In genomic region chr20:18287915-18288747, GRCh38 we compare ENCODE assay signal across 8 cellular contexts. TPM values are rescaled to one million over a fixed set of nuclear protein-coding genes. Genes with fewer than 3 reads are reported as not detected.
DNase-seq lines count a peak whose midpoint lies in the region; ATAC-seq and TF ChIP-seq lines count a peak whose summit lies in the region.

Gene ZNF133 (plus strand): TSS chr20:18288527. CDS start chr20:18305687, 17,160 bp downstream.

- peaks cover 18 to 30% (median 25%) of the 10 kb centered on the region in 7 donors for H3K9me3 Mint-ChIP-seq in CD14-positive monocyte
- peaks cover 25% of the 10 kb centered on the region for H3K9me3 Mint-ChIP-seq in activated CD4-positive, alpha-beta T cell treated with anti-CD3 and anti-CD28 coated beads, Interleukin-2, amount 10 ng/mL, durations not matched to agents 7 days and 5 days

- H3K27ac Mint-ChIP-seq in CD14-positive monocyte = peak within 1 kb of the TSS; percentile 95 to 100 (median 99)
- peak within 1 kb of the TSS; percentile 99 for H3K27ac Mint-ChIP-seq in activated CD4-positive, alpha-beta T cell treated with anti-CD3 and anti-CD28 coated beads, Interleukin-2, amount 10 ng/mL, durations not matched to agents 7 days and 5 days

- intact Hi-C loops in CD14-positive monocyte (cut with micrococcal nuclease) = loop anchor here (2.0 to 10.0 kb wide), 8 partner anchors 151 to 504 kb away; partner anchors contain the start of genes DTD1 (in 2 of the 2), KAT14 (in 2 of the 2), PET117 (in 2 of the 2) and DZANK1 (in 1 of the 2)

- H3K36me3 Mint-ChIP-seq in CD14-positive monocyte = peaks cover 22% of the 10 kb centered on the region in 2 donors
- H3K36me3 Mint-ChIP-seq in activated CD4-positive, alpha-beta T cell treated with anti-CD3 and anti-CD28 coated beads, Interleukin-2, amount 10 ng/mL, durations not matched to agents 7 days and 5 days (ENCODE audit: low read depth) = peaks cover 22% of the 10 kb centered on the region

- no peak for TF ChIP-seq CTCF in CD14-positive monocyte (IDR thresholded peaks at IDR 0.05)

- H3K27me3 Mint-ChIP-seq in CD14-positive monocyte (ENCODE audit: low read depth in 3 of 3) = peaks cover 4 to 12% (median 9%) of the 10 kb centered on the region in 3 donors
- H3K27me3 Mint-ChIP-seq in activated CD4-positive, alpha-beta T cell treated with anti-CD3 and anti-CD28 coated beads, Interleukin-2, amount 10 ng/mL, durations not matched to agents 7 days and 5 days = peaks cover 17% of the 10 kb centered on the region

- peak; percentile 93 for DNase-seq in CD14-positive monocyte (ENCODE audit: low spot score)
- peak; percentile 93 for DNase-seq in NCI-H526 treated with DMSO at 0.1 percent for 48 hours (lab: John Stamatoyannopoulos, UW)
- peak; percentile 96 for DNase-seq in activated CD4-positive, alpha-beta T cell treated with anti-CD3 and anti-CD28 coated beads, Interleukin-2, amount 10 ng/mL, durations not matched to agents 7 days and 5 days
- DNase-seq in cortex of kidney (lab: John Stamatoyannopoulos, UW) = peak; percentile 87
- peak; percentile 98 for DNase-seq in left lobe of liver (ENCODE audit: low spot score)
- DNase-seq in stimulated activated CD4-positive, alpha-beta T cell treated with anti-CD3 and anti-CD28 coated beads, Interleukin-2, amount 100 ng/mL, for 24 hours = peak; percentile 98

- H3K4me3 Mint-ChIP-seq in CD14-positive monocyte = peak within 1 kb of the TSS; percentile 96 to 98
- peak within 1 kb of the TSS; percentile 97 for H3K4me3 Mint-ChIP-seq in activated CD4-positive, alpha-beta T cell treated with anti-CD3 and anti-CD28 coated beads, Interleukin-2, amount 10 ng/mL, durations not matched to agents 7 days and 5 days

- POLR2A ChIA-PET in activated CD4-positive, alpha-beta T cell treated with anti-CD3 and anti-CD28 coated beads, Interleukin-2, amount 10 ng/mL, durations not matched to agents 7 days and 5 days (lab: Charles Lee) = interaction anchor here (0.6 kb wide), 1 partner anchor 219 kb away, joined by 3 read pairs; the partner anchor contains the start of gene SEC23B

- ATAC-seq in GM19351 (IDR thresholded peaks at IDR 0.05; ENCODE audit: unreplicated experiment) (peak; percentile 94), HG03520 (IDR thresholded peaks at IDR 0.05; ENCODE audit: unreplicated experiment) (peak; percentile 97), left lobe of liver (peak; percentile 97)

- peaks cover 16% of the 10 kb centered on the region for H3K4me1 Mint-ChIP-seq in CD14-positive monocyte
- peaks cover 34% of the 10 kb centered on the region for H3K4me1 Mint-ChIP-seq in activated CD4-positive, alpha-beta T cell treated with anti-CD3 and anti-CD28 coated beads, Interleukin-2, amount 10 ng/mL, durations not matched to agents 7 days and 5 days

- CTCF ChIA-PET in activated CD4-positive, alpha-beta T cell treated with anti-CD3 and anti-CD28 coated beads, Interleukin-2, amount 10 ng/mL, durations not matched to agents 7 days and 5 days (lab: Charles Lee) = interaction anchor here (1.1 to 2.3 kb wide), 3 partner anchors 10 to 605 kb away, joined by 3 to 6 read pairs (median 3); partner anchors contain the start of gene DZANK1

RNA-seq across cellular contexts. Expression of gene ZNF133, which starts in this region (rescaled TPM):
- 1 to 10 TPM; 1.7 to 3.4 TPM for polyA plus RNA-seq in CD14-positive monocyte
- total RNA-seq in activated CD4-positive, alpha-beta T cell treated with anti-CD3 and anti-CD28 coated beads, Interleukin-2, amount 10 ng/mL, durations not matched to agents 7 days and 5 days = 1 to 10 TPM; 9.2 to 9.4 TPM
- total RNA-seq in left lobe of liver = 4.7 TPM

Comparison
In these comparisons a context has a peak if more than half of its experiments do, and no peak if none do; other contexts are left out.
1. Peak in every context shown above with its lines: DNase-seq and ATAC-seq.